ENCODE assay signal across 12 cellular contexts in genomic region chr5:74205745-74206570, GRCh38.
A peak's percentile ranks its signal among the peaks of the same experiment; 100 is the strongest.
DNase-seq lines count a peak whose midpoint lies in the region; ATAC-seq lines count a peak whose summit lies in the region.
"Had no signal": no experiment of that assay in that cellular context is flagged by ENCODE, and none has a peak within 500 bp of the region (broad histone marks: within the 10 kb centered on the region; RNA-seq: fewer than 3 reads in every experiment).

No MANE protein-coding gene starts in this region.

- H3K4me3 ChIP-seq in SJSA1: no peak overlapping the region
- H3K4me3 ChIP-seq: K562, pancreas had no signal

- H3K9me3 ChIP-seq in SJSA1 (replicated peaks): no peaks in the 10 kb centered on the region; the same call in 1 of the 2 replicates
- H3K9me3 ChIP-seq: pancreas had no signal

- DNase-seq in NOMO-1 treated with DMSO at 0.1 percent for 48 hours (lab: John Stamatoyannopoulos, UW; ENCODE audit: unreplicated experiment): peak; percentile 26
- no peak for DNase-seq in NOMO-1 treated with dmso at 0.1 percent for 144 hours (lab: John Stamatoyannopoulos, UW; ENCODE audit: unreplicated experiment)
- DNase-seq in SJSA1 (ENCODE audit: low read depth in 1 of 2, low spot score in 2 of 2): no peak
- DNase-seq in iris pigment epithelial cell (ENCODE audit: low read depth): peak; percentile 3
- no peak for DNase-seq in activated CD8-positive, alpha-beta memory T cell treated with anti-CD3 and anti-CD28 coated beads, Interleukin-2, amount 50 U/mL, for 48 hours
- DNase-seq in left ventricle myocardium superior: no peak
- DNase-seq: activated CD8-positive, alpha-beta memory T cell treated with anti-CD3 and anti-CD28 coated beads, Interleukin-2, amount 50 U/mL, for 4 hours; T-helper 1 cell had no signal

- no peaks in the 10 kb centered on the region for H3K36me3 ChIP-seq in SJSA1
- H3K36me3 ChIP-seq: pancreas had no signal

- H3K27ac ChIP-seq in SJSA1: peak overlapping the region; percentile 46; the same call in 1 of the 2 replicates
- H3K27ac ChIP-seq: pancreas had no signal

- H3K4me1 ChIP-seq in SJSA1 (replicated peaks): peaks cover 35% of the 10 kb centered on the region

- H3K27me3 ChIP-seq in SJSA1 (replicated peaks): no peaks in the 10 kb centered on the region
- H3K27me3 ChIP-seq: pancreas had no signal

- no peak for ATAC-seq in GM19452 (IDR thresholded peaks at IDR 0.05; ENCODE audit: unreplicated experiment)
- ATAC-seq in GM21526 (IDR thresholded peaks at IDR 0.05; ENCODE audit: low FRiP score, unreplicated experiment): no peak
- ATAC-seq in left ventricle myocardium superior: no peak
- ATAC-seq: K562 had no signal

- intact Hi-C loops in left ventricle myocardium superior (cut with micrococcal nuclease): no loop called here

Comparison
In these comparisons a context has a peak if more than half of its experiments do, and no peak if none do; other contexts are left out.
1. DNase-seq: peak in NOMO-1 treated with DMSO at 0.1 percent for 48 hours (single experiment) and iris pigment epithelial cell (single experiment); none in NOMO-1 treated with dmso at 0.1 percent for 144 hours (single experiment), SJSA1 (0 of 2), activated CD8-positive, alpha-beta memory T cell treated with anti-CD3 and anti-CD28 coated beads, Interleukin-2, amount 50 U/mL, for 48 hours (single experiment) and left ventricle myocardium superior (single experiment).